1 cellular context compared by ENCODE assay signal in the genomic region with DNA sequence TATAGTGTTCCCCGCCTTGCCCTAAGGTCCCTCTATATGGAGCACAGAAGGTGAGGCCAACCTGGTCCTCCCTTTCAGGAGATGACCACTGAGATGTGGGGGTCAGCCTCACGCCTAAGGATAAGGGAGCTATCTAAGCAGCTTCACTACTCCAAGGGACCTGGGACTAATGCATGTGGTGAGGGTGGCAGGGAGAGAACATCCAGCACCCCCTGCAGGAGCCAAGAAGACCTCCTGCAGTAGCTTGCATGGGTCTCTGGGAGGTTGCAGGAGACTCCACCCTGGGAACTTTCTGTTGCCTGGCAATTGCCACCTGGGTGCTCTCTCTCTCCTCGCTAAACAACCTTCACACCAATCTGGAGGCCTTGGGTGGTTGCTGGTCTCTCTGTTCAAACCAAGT.
TF ChIP-seq lines count a peak whose summit lies in the region.

No MANE protein-coding gene starts in this region.

TF ChIP-seq in liver, 16 proteins besides CTCF, POLR2A, EP300 and RAD21:
- TF ChIP-seq GABPA (IDR thresholded peaks at IDR 0.05 in 1 of 2, conservative IDR thresholded peaks at IDR 0.05 in 1 of 2) (no peak), HNF4A (conservative IDR thresholded peaks at IDR 0.05) (no peak), EGR1 (IDR thresholded peaks at IDR 0.05; ENCODE audit: low read depth in 2 of 2) (no peak), YY1 (IDR thresholded peaks at IDR 0.05) (no peak), HNF4G (IDR thresholded peaks at IDR 0.05) (no peak), SP1 (IDR thresholded peaks at IDR 0.05) (no peak), RXRA (IDR thresholded peaks at IDR 0.05) (no peak), JUND (IDR thresholded peaks at IDR 0.05) (no peak)
- TF ChIP-seq, protein P1, sequence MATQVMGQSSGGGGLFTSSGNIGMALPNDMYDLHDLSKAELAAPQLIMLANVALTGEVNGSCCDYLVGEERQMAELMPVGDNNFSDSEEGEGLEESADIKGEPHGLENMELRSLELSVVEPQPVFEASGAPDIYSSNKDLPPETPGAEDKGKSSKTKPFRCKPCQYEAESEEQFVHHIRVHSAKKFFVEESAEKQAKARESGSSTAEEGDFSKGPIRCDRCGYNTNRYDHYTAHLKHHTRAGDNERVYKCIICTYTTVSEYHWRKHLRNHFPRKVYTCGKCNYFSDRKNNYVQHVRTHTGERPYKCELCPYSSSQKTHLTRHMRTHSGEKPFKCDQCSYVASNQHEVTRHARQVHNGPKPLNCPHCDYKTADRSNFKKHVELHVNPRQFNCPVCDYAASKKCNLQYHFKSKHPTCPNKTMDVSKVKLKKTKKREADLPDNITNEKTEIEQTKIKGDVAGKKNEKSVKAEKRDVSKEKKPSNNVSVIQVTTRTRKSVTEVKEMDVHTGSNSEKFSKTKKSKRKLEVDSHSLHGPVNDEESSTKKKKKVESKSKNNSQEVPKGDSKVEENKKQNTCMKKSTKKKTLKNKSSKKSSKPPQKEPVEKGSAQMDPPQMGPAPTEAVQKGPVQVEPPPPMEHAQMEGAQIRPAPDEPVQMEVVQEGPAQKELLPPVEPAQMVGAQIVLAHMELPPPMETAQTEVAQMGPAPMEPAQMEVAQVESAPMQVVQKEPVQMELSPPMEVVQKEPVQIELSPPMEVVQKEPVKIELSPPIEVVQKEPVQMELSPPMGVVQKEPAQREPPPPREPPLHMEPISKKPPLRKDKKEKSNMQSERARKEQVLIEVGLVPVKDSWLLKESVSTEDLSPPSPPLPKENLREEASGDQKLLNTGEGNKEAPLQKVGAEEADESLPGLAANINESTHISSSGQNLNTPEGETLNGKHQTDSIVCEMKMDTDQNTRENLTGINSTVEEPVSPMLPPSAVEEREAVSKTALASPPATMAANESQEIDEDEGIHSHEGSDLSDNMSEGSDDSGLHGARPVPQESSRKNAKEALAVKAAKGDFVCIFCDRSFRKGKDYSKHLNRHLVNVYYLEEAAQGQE (IDR thresholded peaks at IDR 0.05): no peak
- TF ChIP-seq, protein P2, sequence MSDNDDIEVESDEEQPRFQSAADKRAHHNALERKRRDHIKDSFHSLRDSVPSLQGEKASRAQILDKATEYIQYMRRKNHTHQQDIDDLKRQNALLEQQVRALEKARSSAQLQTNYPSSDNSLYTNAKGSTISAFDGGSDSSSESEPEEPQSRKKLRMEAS (IDR thresholded peaks at IDR 0.05): no peak
